In the genomic region with DNA sequence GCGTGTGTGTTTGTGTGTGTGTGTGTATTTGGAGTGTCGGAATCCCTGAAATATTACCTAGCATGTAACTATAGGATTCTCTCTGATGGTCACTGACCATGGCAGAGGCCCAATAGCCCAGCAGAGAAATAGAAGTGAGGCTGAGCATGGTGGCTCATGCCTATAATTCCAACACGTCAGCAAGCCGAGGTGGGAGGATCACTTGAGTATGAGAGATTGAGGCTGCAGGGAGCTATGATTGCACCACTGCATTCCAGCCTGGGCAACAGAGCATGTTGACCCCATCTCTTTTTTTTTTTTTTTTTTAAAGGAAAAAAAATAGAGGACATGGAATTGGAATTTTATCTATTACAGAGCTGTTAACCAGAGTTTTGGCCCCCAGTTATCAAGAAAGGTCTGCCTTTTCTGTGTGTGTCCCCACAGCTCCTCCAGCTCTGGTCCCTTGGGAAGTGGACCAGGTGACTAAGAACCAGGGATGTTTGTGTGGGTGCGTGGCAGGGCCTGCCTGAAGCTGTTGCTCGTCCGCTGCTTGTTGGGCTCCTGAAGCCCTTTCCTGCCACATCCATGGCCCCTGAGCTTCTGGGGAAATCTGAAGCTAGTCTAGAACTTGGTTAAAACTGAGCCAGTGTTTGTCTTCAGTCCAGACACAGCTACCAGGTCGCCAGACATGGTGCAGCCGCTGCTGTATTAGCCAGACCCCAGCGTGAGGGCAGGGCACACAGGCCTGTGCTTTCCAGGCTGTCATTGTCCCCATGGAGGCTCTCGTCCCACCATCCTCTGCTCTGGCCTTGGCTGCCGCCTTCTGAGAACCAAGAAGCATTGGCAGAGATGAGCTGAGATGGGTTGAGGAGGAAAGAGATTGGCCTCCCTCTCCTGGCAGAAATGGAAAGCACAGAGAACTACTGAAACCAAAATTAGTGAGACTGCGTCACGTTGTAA, we compare ENCODE assay signal across 8 cellular contexts. TPM values are rescaled to one million over a fixed set of nuclear protein-coding genes. Genes with fewer than 3 reads are reported as not detected.
DNase-seq lines count a peak whose midpoint lies in the region; ATAC-seq, FAIRE-seq and TF ChIP-seq lines count a peak whose summit lies in the region.

No MANE protein-coding gene starts in this region.

- intact Hi-C loops in posterior cingulate gyrus (cut with DNase I) = loop anchor here (1.0 to 10.0 kb wide), 3 partner anchors 68 to 428 kb away; partner anchors contain the start of gene COG2

- H3K9me2 ChIP-seq in SK-N-SH = no peaks in the 10 kb centered on the region

- no peaks in the 10 kb centered on the region for H4K20me1 ChIP-seq in SK-N-SH (ENCODE audit: insufficient read depth)

- no peaks in the 10 kb centered on the region for H3K79me2 ChIP-seq in SK-N-SH (ENCODE audit: insufficient read depth)

- WGBS in SK-N-SH (ENCODE audit: low lambda C conversion rate) = 60% methylated on average over 12 of the region's 14 CpGs

- peaks cover 0 to 5% of the 10 kb centered on the region in 2 experiments; a peak in 1 of 4 replicates for H3K4me1 ChIP-seq in SK-N-SH (ENCODE audit: control insufficient read depth in 1 of 2, insufficient read depth in 2 of 2, low read depth in 1 of 2, low read length in 1 of 2)

- POLR2A ChIA-PET in SK-N-SH (lab: Yijun Ruan, JAX) = interaction anchor here (1.4 kb wide), 1 partner anchor 130 kb away, joined by 5 read pairs; no protein-coding TSS in a partner anchor

- no peak overlapping the region for H2AFZ ChIP-seq in SK-N-SH (ENCODE audit: low read depth)

- no peak for ATAC-seq in HG03175 (IDR thresholded peaks at IDR 0.05; ENCODE audit: unreplicated experiment)

- TF ChIP-seq RAD21 in SK-N-SH (IDR thresholded peaks at IDR 0.05; ENCODE audit: low read length) = peak; percentile 74

- CTCF ChIA-PET in SK-N-SH (lab: Yijun Ruan, JAX) = interaction anchor here (0.6 to 2.8 kb wide), 12 partner anchors 8 to 943 kb away, joined by 3 to 9 read pairs (median 3); partner anchors contain the start of gene COG2

- no peak for FAIRE-seq in frontal cortex (lab: Jason Lieb, UNC)

- TF ChIP-seq CTCF in SK-N-SH (IDR thresholded peaks at IDR 0.05) = peak; percentile 28

- no peak overlapping the region for H3K27ac ChIP-seq in SK-N-SH (ENCODE audit: low read depth in 2 of 2, low read length in 1 of 2)

- no peak overlapping the region for H3K9ac ChIP-seq in SK-N-SH

- no peaks in the 10 kb centered on the region for H3K27me3 ChIP-seq in SK-N-SH (ENCODE audit: insufficient read depth)

- no peaks in the 10 kb centered on the region for H3K36me3 ChIP-seq in SK-N-SH (replicated peaks in 1 of 2; ENCODE audit: control insufficient read depth in 1 of 2, insufficient read depth in 2 of 2, low read length in 1 of 2)

- no peak overlapping the region for H3K4me2 ChIP-seq in SK-N-SH

- no peaks in the 10 kb centered on the region for H3F3A ChIP-seq in SK-N-SH (replicated peaks; ENCODE audit: insufficient read depth)

- no peaks in the 10 kb centered on the region for H3K9me3 ChIP-seq in SK-N-SH

- H3K4me3 ChIP-seq in SK-N-SH (ENCODE audit: low read depth in 2 of 2, low read length in 1 of 2) = no peak overlapping the region; a peak in 1 of 4 replicates

- DNase-seq in SIG-M5 treated with dmso at 0.1 percent for 504 hours (lab: John Stamatoyannopoulos, UW; ENCODE audit: unreplicated experiment) = peak; percentile 50
- DNase-seq in SIG-M5 (lab: John Stamatoyannopoulos, UW) = no peak
- peak; percentile 48 for DNase-seq in SK-N-SH
- DNase-seq in frontal cortex (ENCODE audit: low spot score in 2 of 2) = peak; percentile 60 to 81
- peak; percentile 57 to 96 (median 76) for DNase-seq in posterior cingulate gyrus
- no peak for DNase-seq in stimulated activated CD8-positive, alpha-beta memory T cell treated with anti-CD3 and anti-CD28 coated beads, Interleukin-4, amount 100 ng/mL, for 48 hours
- DNase-seq in activated CD4-positive, CD25-positive, alpha-beta regulatory T cell (lab: John Stamatoyannopoulos, UW) = no peak

- no peak for TF ChIP-seq EP300 in SK-N-SH (IDR thresholded peaks at IDR 0.05; ENCODE audit: borderline replicate concordance in 1 of 2, low read depth in 1 of 2, low read length in 1 of 2)

TF ChIP-seq in SK-N-SH, 30 proteins besides CTCF, POLR2A, EP300 and RAD21:
- TF ChIP-seq USF1 (IDR thresholded peaks at IDR 0.05; ENCODE audit: borderline replicate concordance, low read depth) = no peak
- TF ChIP-seq GABPA (IDR thresholded peaks at IDR 0.05; ENCODE audit: low read depth) = no peak
- TF ChIP-seq, protein P1, sequence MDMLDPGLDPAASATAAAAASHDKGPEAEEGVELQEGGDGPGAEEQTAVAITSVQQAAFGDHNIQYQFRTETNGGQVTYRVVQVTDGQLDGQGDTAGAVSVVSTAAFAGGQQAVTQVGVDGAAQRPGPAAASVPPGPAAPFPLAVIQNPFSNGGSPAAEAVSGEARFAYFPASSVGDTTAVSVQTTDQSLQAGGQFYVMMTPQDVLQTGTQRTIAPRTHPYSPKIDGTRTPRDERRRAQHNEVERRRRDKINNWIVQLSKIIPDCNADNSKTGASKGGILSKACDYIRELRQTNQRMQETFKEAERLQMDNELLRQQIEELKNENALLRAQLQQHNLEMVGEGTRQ (IDR thresholded peaks at IDR 0.05; ENCODE audit: borderline replicate concordance, low read depth, low read length) = no peak
- no peak for TF ChIP-seq RCOR1 (IDR thresholded peaks at IDR 0.05; ENCODE audit: low read length)
- no peak for TF ChIP-seq RFX5 (IDR thresholded peaks at IDR 0.05; ENCODE audit: low read length)
- peak; percentile 47 for TF ChIP-seq SMC3 (IDR thresholded peaks at IDR 0.05; ENCODE audit: low read depth, low read length)
- TF ChIP-seq TCF12 (IDR thresholded peaks at IDR 0.05) = no peak
- TF ChIP-seq TAF1 (IDR thresholded peaks at IDR 0.05; ENCODE audit: borderline replicate concordance, low read depth, low read length) = no peak
TF ChIP-seq in SK-N-SH: peak in this region for 1.

RNA-seq across cellular contexts. Expression of gene CAPN9, which starts 25.5 kb away (rescaled TPM):
- not detected in 2 replicates for polyA plus RNA-seq in SK-N-SH (2012; rRNA removed)
- polyA plus RNA-seq in SK-N-SH (2012; cell fraction: cytosol; rRNA removed) = not detected in 2 replicates
- polyA plus RNA-seq in SK-N-SH (2012; cell fraction: nucleus; rRNA removed) = not detected in 2 replicates
- total RNA-seq in frontal cortex = under 0.01 TPM

RNA-seq across cellular contexts. Expression of gene AGT, which starts 58.8 kb away (rescaled TPM):
- 0.39 and 0.41 TPM in 2 replicates for polyA plus RNA-seq in SK-N-SH (2012; rRNA removed)
- polyA plus RNA-seq in SK-N-SH (2012; cell fraction: cytosol; rRNA removed) = 0.17 and 0.18 TPM in 2 replicates
- polyA plus RNA-seq in SK-N-SH (2012; cell fraction: nucleus; rRNA removed) = 0.67 and 0.83 TPM in 2 replicates
- total RNA-seq in frontal cortex = 4.1 TPM

Comparison
In these comparisons a context has a peak if more than half of its experiments do, and no peak if none do; other contexts are left out.
1. DNase-seq: peak in SIG-M5 treated with dmso at 0.1 percent for 504 hours (single experiment), SK-N-SH (single experiment), frontal cortex (2 of 2) and posterior cingulate gyrus (10 of 10); none in SIG-M5 (single experiment), stimulated activated CD8-positive, alpha-beta memory T cell treated with anti-CD3 and anti-CD28 coated beads, Interleukin-4, amount 100 ng/mL, for 48 hours (single experiment) and activated CD4-positive, CD25-positive, alpha-beta regulatory T cell (0 of 4).